Comparison of ENCODE assay signal across 11 cellular contexts in the genomic region with DNA sequence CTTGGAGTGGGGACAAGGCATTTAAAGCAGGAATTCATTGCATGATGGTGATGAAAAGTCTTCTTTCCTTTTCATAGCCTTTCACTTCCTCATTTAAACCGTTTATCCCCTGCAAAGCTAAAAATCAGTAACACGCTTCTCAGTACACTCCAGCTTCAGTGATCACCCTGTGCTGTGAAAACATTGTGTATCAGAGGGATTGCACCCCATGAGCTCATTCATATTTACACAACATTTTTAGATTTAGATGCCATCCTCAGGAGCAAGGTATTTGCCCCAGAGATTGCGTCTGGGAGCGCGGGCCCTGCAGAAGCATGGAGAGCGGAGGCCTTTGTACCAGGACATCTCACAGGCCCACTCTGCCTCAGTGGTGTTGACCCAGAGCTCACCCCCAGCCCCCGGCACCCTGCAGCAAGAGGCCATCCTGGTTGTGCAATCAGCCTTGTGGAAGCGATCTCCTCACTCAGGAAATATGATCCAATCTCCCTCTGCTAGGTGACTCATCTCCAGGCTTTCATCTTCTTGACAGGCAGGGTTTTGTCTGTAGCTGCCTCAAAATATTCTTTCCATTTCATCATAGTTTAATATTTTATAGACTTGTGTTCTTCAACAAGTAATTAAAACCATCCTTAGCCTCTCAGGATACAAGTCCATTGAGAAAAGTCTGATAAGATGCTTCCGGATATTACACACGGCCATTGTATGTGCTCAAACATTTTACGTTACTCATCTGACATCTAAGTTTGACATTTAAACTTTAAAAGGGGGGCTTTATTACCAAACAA. TPM values are rescaled to one million over a fixed set of nuclear protein-coding genes. Genes with fewer than 3 reads are reported as not detected.
DNase-seq lines count a peak whose midpoint lies in the region; ATAC-seq and TF ChIP-seq lines count a peak whose summit lies in the region.
"Had no signal": no experiment of that assay in that cellular context is flagged by ENCODE, and none has a peak within 500 bp of the region (broad histone marks: within the 10 kb centered on the region; RNA-seq: fewer than 3 reads in every experiment).

No MANE protein-coding gene starts in this region.

- H4K5ac ChIP-seq in IMR-90 (ENCODE audit: low read depth, low read length), result peak overlapping the region; percentile 65

- no TSS peak for BruUV-seq in IMR-90 (replicated peaks; lab: Mats Ljungman, UMichigan)

- TF ChIP-seq POLR2A in IMR-90 (IDR thresholded peaks at IDR 0.05; ENCODE audit: low read depth, low read length), result no peak

- H3K14ac ChIP-seq in IMR-90 (replicated peaks; ENCODE audit: low read depth, low read length), result peak overlapping the region; percentile 47

- peak overlapping the region; percentile 66 to 83; a peak in 3 of 4 replicates for H4K8ac ChIP-seq in IMR-90 (ENCODE audit: low read depth in 2 of 2, low read length in 2 of 2)

- no peaks in the 10 kb centered on the region for H3K79me1 ChIP-seq in IMR-90 (ENCODE audit: low read depth in 1 of 2, low read length in 2 of 2)

- H3K27ac ChIP-seq in IMR-90 (ENCODE audit: insufficient read depth, low read length) (peak overlapping the region; percentile 81), lung (ENCODE audit: low read depth in 1 of 2, low read length in 1 of 2) (no peak overlapping the region)

- peak overlapping the region; percentile 20 for H3K9ac ChIP-seq in IMR-90 (ENCODE audit: low read depth, low read length)

- peak overlapping the region; percentile 91 for H2BK120ac ChIP-seq in IMR-90 (ENCODE audit: low read depth, low read length)

- POLR2A ChIA-PET in AG04449 (lab: Yijun Ruan, JAX), result interaction anchor here (0.9 kb wide), 1 partner anchor 40 kb away, joined by 5 read pairs; no protein-coding TSS in a partner anchor
- POLR2A ChIA-PET in IMR-90 (lab: Charles Lee; ENCODE audit: unreplicated experiment), result no interaction called here

- no peaks in the 10 kb centered on the region; the same call in none of the 2 replicates for H3K9me1 ChIP-seq in IMR-90 (ENCODE audit: insufficient read depth, low read length)

- DNase-seq in AG04449 (ENCODE audit: low read depth, low spot score) (peak; percentile 83), IMR-90 (peak; percentile 97), astrocyte of the hippocampus (ENCODE audit: low read depth, low spot score) (peak; percentile 48), lung (ENCODE audit: low spot score) (no peak), iPS-NIHi7 (ENCODE audit: extremely low spot score) (no peak)
- no peak for DNase-seq in NK-92 treated with Interleukin-12 subunit alpha and Interleukin-12 subunit beta, amount 100 ng/mL, for 24 hours (lab: John Stamatoyannopoulos, UW)
- DNase-seq: DMS79, natural killer cell, SHP77 treated with DMSO at 0.1 percent for 48 hours had no signal

- H4K20me1 ChIP-seq in IMR-90 (ENCODE audit: insufficient read depth, low read length), result no peaks in the 10 kb centered on the region

- ATAC-seq in IMR-90 (ENCODE audit: low read depth) (peak; percentile 72), lung (ENCODE audit: insufficient read depth, low FRiP score) (peak; percentile 29), HG02623 (IDR thresholded peaks at IDR 0.05; ENCODE audit: unreplicated experiment) (no peak), GM18909 (IDR thresholded peaks at IDR 0.05; ENCODE audit: poor library complexity, unreplicated experiment) (no peak)
- ATAC-seq: natural killer cell had no signal

- peaks cover 14% of the 10 kb centered on the region for H3K4me1 ChIP-seq in IMR-90 (ENCODE audit: control insufficient read depth, insufficient read depth, low read length)
- H3K4me1 ChIP-seq in lung (ENCODE audit: control insufficient read depth in 2 of 2, insufficient read depth in 2 of 2, low read length in 2 of 2), result no peaks in the 10 kb centered on the region

- dilution Hi-C loops in IMR-90 (cut with HindIII; ENCODE audit: low sequenced_read_pairs, unreplicated experiment), result no loop called here

- H2BK5ac ChIP-seq in IMR-90 (ENCODE audit: low read depth, low read length, poor library complexity, severe bottlenecking), result peak overlapping the region; percentile 82

- H3K36me3 ChIP-seq in IMR-90 (ENCODE audit: control insufficient read depth, insufficient read depth, low read length) (no peaks in the 10 kb centered on the region), lung (ENCODE audit: control insufficient read depth in 2 of 2, insufficient read depth in 2 of 2, low read length in 2 of 2) (no peaks in the 10 kb centered on the region)

- peak overlapping the region; percentile 87 for H3K4ac ChIP-seq in IMR-90 (ENCODE audit: low read depth, low read length)

- peak overlapping the region; percentile 88 for H4K91ac ChIP-seq in IMR-90 (ENCODE audit: insufficient read depth, low read depth, low read length)

- H3K4me3 ChIP-seq in AG04449 (ENCODE audit: low read depth, low read length), result no peak overlapping the region
- no peak overlapping the region for H3K4me3 ChIP-seq in IMR-90 (ENCODE audit: insufficient read depth, low read depth, low read length)
- no peak overlapping the region for H3K4me3 ChIP-seq in lung

- H3K23ac ChIP-seq in IMR-90 (ENCODE audit: low read depth, low read length), result peak overlapping the region; percentile 64; the same call in 1 of the 2 replicates

- peak overlapping the region; percentile 79 for H2AFZ ChIP-seq in IMR-90 (replicated peaks; ENCODE audit: low read length, poor library complexity)

- H3K27me3 ChIP-seq in IMR-90 (ENCODE audit: control insufficient read depth, insufficient read depth, low read length), result no peaks in the 10 kb centered on the region
- H3K27me3 ChIP-seq in lung (ENCODE audit: control insufficient read depth, insufficient read depth), result no peaks in the 10 kb centered on the region

- H3K9me3 ChIP-seq in IMR-90 (ENCODE audit: control insufficient read depth, insufficient read depth, low read length) (no peaks in the 10 kb centered on the region), lung (ENCODE audit: control insufficient read depth in 2 of 2, insufficient read depth in 1 of 2, low read length in 1 of 2) (peaks cover 0 to 2% of the 10 kb centered on the region in 2 donors)

- no peak for TF ChIP-seq RAD21 in IMR-90 (IDR thresholded peaks at IDR 0.05; ENCODE audit: low read length)

- peak overlapping the region; percentile 3 for H3K56ac ChIP-seq in IMR-90 (ENCODE audit: extremely low read depth, insufficient read depth, low read length)

- CTCF ChIA-PET in AG04449 (lab: Yijun Ruan, JAX) (interaction anchor here (0.7 to 0.9 kb wide), 2 partner anchors 9 to 397 kb away, joined by 3 read pairs; no protein-coding TSS in a partner anchor), IMR-90 (lab: Yijun Ruan, JAX) (interaction anchor here (1.3 kb wide), 1 partner anchor 335 kb away, joined by 3 read pairs; no protein-coding TSS in a partner anchor)

- peak overlapping the region; percentile 10; the same call in 2 of the 3 replicates for H2BK15ac ChIP-seq in IMR-90 (ENCODE audit: low read depth, low read length)

- peak overlapping the region; percentile 80 for H2BK20ac ChIP-seq in IMR-90 (ENCODE audit: low read depth, low read length)

- peak overlapping the region; percentile 72; the same call in 1 of the 2 replicates for H2AK5ac ChIP-seq in IMR-90 (ENCODE audit: low read depth, low read length)

- in situ Hi-C loops in IMR-90 (cut with MboI; ENCODE audit: low sequenced_read_pairs), result no loop called here

- H3K4me2 ChIP-seq in IMR-90 (ENCODE audit: low read depth, low read length), result peak overlapping the region; percentile 38

- no peak for TF ChIP-seq CTCF in AG04449 (IDR thresholded peaks at IDR 0.05; ENCODE audit: insufficient read depth, low read length, missing control alignments)
- TF ChIP-seq CTCF in IMR-90 (conservative IDR thresholded peaks at IDR 0.05; ENCODE audit: low read depth, low read length), result no peak
- TF ChIP-seq CTCF in lung (IDR thresholded peaks at IDR 0.05; ENCODE audit: control extremely low read depth, extremely low read depth), result no peak

- intact Hi-C loops in IMR-90 (cut with micrococcal nuclease), result loop anchor here (5.0 kb wide), 1 partner anchor 335 kb away; no protein-coding TSS in a partner anchor

- peak overlapping the region; percentile 89 for H3K18ac ChIP-seq in IMR-90 (ENCODE audit: low read depth, low read length)

- WGBS in IMR-90 (ENCODE audit: extremely low coverage in 2 of 2, insufficient read length in 1 of 2), 2 experiments, result 25% methylated on average over 4 of the region's 11 CpGs; no CpG with 5 or more reads in 1 of the 2 experiments
- WGBS in lung, 2 donors, result 65 to 74% methylated on average over 11 of the region's 11 CpGs

- peak overlapping the region; percentile 80 for H2AK9ac ChIP-seq in IMR-90 (replicated peaks; ENCODE audit: low read depth, low read length, poor library complexity)

TF ChIP-seq in IMR-90, 13 proteins besides CTCF, POLR2A, EP300 and RAD21:
- peak; percentile 30 for TF ChIP-seq RCOR1 (IDR thresholded peaks at IDR 0.05; ENCODE audit: insufficient replicate concordance, low read length)
- TF ChIP-seq MAZ (IDR thresholded peaks at IDR 0.05; ENCODE audit: borderline replicate concordance, low read depth, low read length), result peak; percentile 66; the same call in 1 of the 2 replicates
- peak; percentile 95 for TF ChIP-seq FOS (IDR thresholded peaks at IDR 0.05; ENCODE audit: low read depth, low read length)
- TF ChIP-seq CEBPB (IDR thresholded peaks at IDR 0.05; ENCODE audit: low read depth, low read length), result peak; percentile 100
- peak; percentile 22; the same call in 1 of the 2 replicates for TF ChIP-seq BHLHE40 (IDR thresholded peaks at IDR 0.05; ENCODE audit: low read depth, low read length)
- TF ChIP-seq USF2 (IDR thresholded peaks at IDR 0.05; ENCODE audit: low read depth, low read length), result no peak

RNA-seq across cellular contexts. Expression of gene THBS2, which starts 38.9 kb away (rescaled TPM):
- total RNA-seq in IMR-90 (2012; rRNA removed), result 101 and 113 TPM in 2 replicates
- polyA plus RNA-seq in IMR-90 (2012; rRNA removed), result 97.3 and 106 TPM in 2 replicates
- 99.4 and 135 TPM in 2 replicates for polyA plus RNA-seq in IMR-90 (2012; cell fraction: cytosol; rRNA removed)
- 137 and 172 TPM in 2 replicates for polyA plus RNA-seq in IMR-90 (2012; cell fraction: nucleus; rRNA removed; ENCODE audit: low replicate concordance)
- 10 to 100 TPM; 33.2 to 35.4 TPM for total RNA-seq in lung
- polyA plus RNA-seq in lung, result 10 to 100 TPM in 1 of 2 donors, 1 to 10 TPM in 1; 5.5 to 15.1 TPM
- total RNA-seq: natural killer cell had no signal

Comparison
In these comparisons a context has a peak if more than half of its experiments do, and no peak if none do; other contexts are left out.
1. DNase-seq: peak in AG04449 (single experiment), IMR-90 (single experiment) and astrocyte of the hippocampus (single experiment); none in lung (single experiment), NK-92 treated with Interleukin-12 subunit alpha and Interleukin-12 subunit beta, amount 100 ng/mL, for 24 hours (single experiment) and iPS-NIHi7 (single experiment).
2. ATAC-seq: peak in IMR-90 (single experiment) and lung (single experiment); none in HG02623 (single experiment) and GM18909 (single experiment).